ENCODE assay signal across 8 cellular contexts in genomic region chr20:58651823-58652605, GRCh38. TPM values are rescaled to one million over a fixed set of nuclear protein-coding genes. Genes with fewer than 3 reads are reported as not detected.
DNase-seq lines count a peak whose midpoint lies in the region; ATAC-seq, FAIRE-seq and TF ChIP-seq lines count a peak whose summit lies in the region.

No MANE protein-coding gene starts in this region.

- H3K27ac ChIP-seq in HepG2 (ENCODE audit: extremely low read length, insufficient read depth, low read length) = peak overlapping the region; percentile 79

- peak overlapping the region; percentile 99 for H3K4me3 Mint-ChIP-seq in activated CD4-positive, alpha-beta memory T cell treated with anti-CD3 and anti-CD28 coated beads for 36 hours

- peak overlapping the region; percentile 91 for H3K4me2 ChIP-seq in HepG2 (ENCODE audit: low read depth, low read length)

- H3K9me3 ChIP-seq in HepG2 (ENCODE audit: low read length) = no peaks in the 10 kb centered on the region

- peak; percentile 42 to 62; a peak in 2 of 4 replicates for TF ChIP-seq POLR2A in HepG2 (IDR thresholded peaks at IDR 0.05; ENCODE audit: insufficient read depth in 1 of 2, low read depth in 2 of 2, low read length in 2 of 2)

- peaks cover 26% of the 10 kb centered on the region for H4K20me1 ChIP-seq in HepG2 (ENCODE audit: insufficient read depth, low read length)

- peak; percentile 41 to 47 for DNase-seq in NCI-H2081 (lab: John Stamatoyannopoulos, UW)
- DNase-seq in NCI-H2081 treated with DMSO at 0.1 percent for 48 hours (lab: John Stamatoyannopoulos, UW) = no peak
- DNase-seq in NCI-H460 (ENCODE audit: extremely low read depth, low read depth) = peak; percentile 33
- peak; percentile 81 for DNase-seq in activated CD4-positive, alpha-beta memory T cell treated with anti-CD3 and anti-CD28 coated beads for 36 hours
- peak; percentile 74 for DNase-seq in ecto neural progenitor cell (ENCODE audit: low spot score)
- peak; percentile 54 for DNase-seq in HepG2 (ENCODE audit: low spot score)
- peak in 2 of 3 experiments; percentile 30 to 45 for DNase-seq in stimulated activated CD4-positive, alpha-beta T cell treated with anti-CD3 and anti-CD28 coated beads, TNF-alpha, amount 100 ng/mL, for 24 hours (ENCODE audit: low read depth in 3 of 3)

- peak overlapping the region; percentile 96 for H3K9ac ChIP-seq in HepG2 (ENCODE audit: insufficient read depth, low read depth, low read length)

- peak overlapping the region; percentile 87 to 98 (median 95) for H3K4me3 ChIP-seq in HepG2 (replicated peaks in 1 of 3; ENCODE audit: insufficient read depth in 1 of 3, low read depth in 2 of 3, low read length in 3 of 3)

- peaks cover 60% of the 10 kb centered on the region for H3K79me2 ChIP-seq in HepG2 (ENCODE audit: insufficient read depth, low read length)

- peaks cover 27% of the 10 kb centered on the region for H3K4me1 Mint-ChIP-seq in activated CD4-positive, alpha-beta memory T cell treated with anti-CD3 and anti-CD28 coated beads for 36 hours (ENCODE audit: low read depth)

- in situ Hi-C loops in HepG2 (cut with HindIII; ENCODE audit: extremely low pct_ligation_motif_present, low pct_unique_long_range_greater_than_20kb) = loop anchor here (10.0 kb wide), 1 partner anchor 407 kb away; no protein-coding TSS in a partner anchor

- under 1% methylated on average over 37 of the region's 37 CpGs for WGBS in HepG2 (ENCODE audit: low lambda C conversion rate)

- no peak for FAIRE-seq in HepG2 (lab: Jason Lieb, UNC)

- no peak overlapping the region for H2AFZ ChIP-seq in HepG2 (ENCODE audit: low read length)

- TF ChIP-seq EP300 in HepG2 (IDR thresholded peaks at IDR 0.05; ENCODE audit: low read depth in 2 of 2, low read length in 2 of 2) = no peak
- no peak for TF ChIP-seq EP300 in HepG2 (CRISPR knock-in tag; IDR thresholded peaks at IDR 0.05; ENCODE audit: borderline replicate concordance)

- H3K27me3 Mint-ChIP-seq in activated CD4-positive, alpha-beta memory T cell treated with anti-CD3 and anti-CD28 coated beads for 36 hours = no peaks in the 10 kb centered on the region

- peak overlapping the region; percentile 100 for H3K27ac Mint-ChIP-seq in activated CD4-positive, alpha-beta memory T cell treated with anti-CD3 and anti-CD28 coated beads for 36 hours

- ATAC-seq in HG02852 (IDR thresholded peaks at IDR 0.05; ENCODE audit: unreplicated experiment) (peak; percentile 35), HepG2 (peak; percentile 61)

- no peak for TF ChIP-seq RAD21 in HepG2 (CRISPR knock-in tag; IDR thresholded peaks at IDR 0.05)

- H3K27me3 ChIP-seq in HepG2 (ENCODE audit: control insufficient read depth in 1 of 2, insufficient read depth in 2 of 2, low read length in 2 of 2) = peaks cover 0 to 2% of the 10 kb centered on the region in 2 experiments; a peak in 1 of 5 replicates

- intact Hi-C loops in activated CD4-positive, alpha-beta memory T cell treated with anti-CD3 and anti-CD28 coated beads for 36 hours (cut with micrococcal nuclease) = loop anchor here (1.0 to 10.0 kb wide), 13 partner anchors 8 to 1027 kb away; partner anchors contain the start of genes ATP5F1E, GNAS, GNAS-AS1 and NELFCD
- intact Hi-C loops in HepG2 (cut with micrococcal nuclease; ENCODE audit: unreplicated experiment) = loop anchor here (2.0 to 10.0 kb wide), 2 partner anchors 243 to 415 kb away; no protein-coding TSS in a partner anchor

- peaks cover 3 to 5% of the 10 kb centered on the region in 2 experiments; a peak in 4 of 5 replicates for H3K36me3 ChIP-seq in HepG2 (replicated peaks in 1 of 2; ENCODE audit: control insufficient read depth in 1 of 2, insufficient read depth in 2 of 2, low read length in 2 of 2)

- H3K4me1 ChIP-seq in HepG2 (ENCODE audit: insufficient read depth, low read length) = peaks cover 59% of the 10 kb centered on the region

- BruUV-seq in HepG2 (replicated peaks; lab: Mats Ljungman, UMichigan) = TSS peak; percentile 95

- CTCF ChIA-PET in activated CD4-positive, alpha-beta memory T cell treated with anti-CD3 and anti-CD28 coated beads for 36 hours (lab: Charles Lee) = interaction anchor here (0.6 to 2.7 kb wide), 12 partner anchors 8 to 1272 kb away, joined by 3 to 37 read pairs (median 4); partner anchors contain the start of genes ATP5F1E, NPEPL1 and VAPB
- CTCF ChIA-PET in HepG2 (lab: Yijun Ruan, JAX; ENCODE audit: low intra/inter-chr PET ratio, low total read pairs) = no interaction called here

- H3K9me3 Mint-ChIP-seq in activated CD4-positive, alpha-beta memory T cell treated with anti-CD3 and anti-CD28 coated beads for 36 hours = no peaks in the 10 kb centered on the region

- peaks cover 21% of the 10 kb centered on the region for H3K36me3 Mint-ChIP-seq in activated CD4-positive, alpha-beta memory T cell treated with anti-CD3 and anti-CD28 coated beads for 36 hours

- no peak for TF ChIP-seq CTCF in HepG2 (CRISPR knock-in tag; IDR thresholded peaks at IDR 0.05)

- POLR2A ChIA-PET in activated CD4-positive, alpha-beta memory T cell treated with anti-CD3 and anti-CD28 coated beads for 36 hours (lab: Charles Lee) = interaction anchor here (0.7 to 3.4 kb wide), 17 partner anchors 8 to 942 kb away, joined by 3 to 32 read pairs (median 4); partner anchors contain the start of genes NPEPL1, PMEPA1 and VAPB
- POLR2A ChIA-PET in HepG2 (lab: Yijun Ruan, JAX) = interaction anchor here (0.6 to 1.9 kb wide), 11 partner anchors 7 to 342 kb away, joined by 3 to 15 read pairs (median 5); partner anchors contain the start of genes RAB22A and VAPB

TF ChIP-seq in HepG2, 621 proteins besides CTCF, POLR2A, EP300 and RAD21 (continues in another document):
- TF ChIP-seq HMGA1 (CRISPR knock-in tag; conservative IDR thresholded peaks at IDR 0.05) = no peak

RNA-seq across cellular contexts. Expression of gene STX16, which starts 0.9 kb away (rescaled TPM):
- 20.5 and 24.3 TPM in 2 replicates for total RNA-seq in NCI-H460 (2014; rRNA removed; shearing (Covaris generic))
- polyA plus RNA-seq in NCI-H460 (2014; cell fraction: nucleus; rRNA removed) = 22.8 and 31.3 TPM in 2 replicates
- total RNA-seq in activated CD4-positive, alpha-beta memory T cell treated with anti-CD3 and anti-CD28 coated beads for 36 hours = 100 to 1,000 TPM in 1 of 2 experiments, 10 to 100 TPM in 1; 88.7 to 104 TPM
- 28.0 and 40.5 TPM in 2 replicates for total RNA-seq in HepG2 (2016; rRNA removed; fragmentation: Illumina TruSeq; extraction: Trizol)
- total RNA-seq in HepG2 (2016; cell fraction: cytosol; rRNA removed; fragmentation: Illumina TruSeq; extraction: Trizol; ENCODE audit: low read depth) = 42.2 and 47.4 TPM in 2 replicates
- 26.0 and 32.7 TPM in 2 replicates for total RNA-seq in HepG2 (2016; cell fraction: insoluble cytoplasmic fraction; rRNA removed; fragmentation: Illumina TruSeq; extraction: Trizol)
- 41.8 and 44.6 TPM in 2 replicates for total RNA-seq in HepG2 (2016; cell fraction: membrane; rRNA removed; fragmentation: Illumina TruSeq; extraction: Trizol)
- 52.2 and 59.0 TPM in 2 replicates for total RNA-seq in HepG2 (2016; cell fraction: nucleus; rRNA removed; fragmentation: Illumina TruSeq; extraction: Trizol)
- polyA plus RNA-seq in HepG2 (2011; rRNA removed) = 72.7 and 79.2 TPM in 2 replicates
- 37.3 and 55.0 TPM in 2 replicates for polyA plus RNA-seq in HepG2 (2011; cell fraction: cytosol; rRNA removed)
- polyA plus RNA-seq in HepG2 (2011; cell fraction: nucleus; rRNA removed) = 168 and 204 TPM in 2 replicates
- 88.7 and 102 TPM in 2 replicates for polyA plus RNA-seq in HepG2 (2012)
- polyA plus RNA-seq in HepG2 (2016; cell fraction: cytosol; fragmentation: Illumina TruSeq; extraction: Trizol; ENCODE audit: low read depth) = 6.6 and 6.7 TPM in 2 replicates
- polyA plus RNA-seq in HepG2 (2016; cell fraction: insoluble cytoplasmic fraction; fragmentation: Illumina TruSeq; extraction: Trizol; ENCODE audit: low read depth) = 48.8 and 56.0 TPM in 2 replicates
- polyA plus RNA-seq in HepG2 (2016; cell fraction: membrane; fragmentation: Illumina TruSeq; extraction: Trizol; ENCODE audit: low read depth) = 27.8 and 29.3 TPM in 2 replicates
- 245 and 266 TPM in 2 replicates for polyA plus RNA-seq in HepG2 (2016; cell fraction: nucleus; fragmentation: Illumina TruSeq; extraction: Trizol; ENCODE audit: insufficient read depth, low read depth)
- polyA minus RNA-seq in HepG2 (2011; rRNA and poly(A)+ RNA removed; ENCODE audit: low replicate concordance) = 15.4 and 22.9 TPM in 2 replicates
- 18.4 and 26.0 TPM in 2 replicates for polyA minus RNA-seq in HepG2 (2011; cell fraction: cytosol; rRNA and poly(A)+ RNA removed)
- 99.9 and 121 TPM in 2 replicates for polyA minus RNA-seq in HepG2 (2011; cell fraction: nucleus; rRNA and poly(A)+ RNA removed)

RNA-seq across cellular contexts. Expression of gene NPEPL1, which starts 40.6 kb away (rescaled TPM):
- 17.7 and 20.9 TPM in 2 replicates for total RNA-seq in NCI-H460 (2014; rRNA removed; shearing (Covaris generic))
- 129 and 157 TPM in 2 replicates for polyA plus RNA-seq in NCI-H460 (2014; cell fraction: nucleus; rRNA removed)
- 10 to 100 TPM; 17.8 to 18.8 TPM for total RNA-seq in activated CD4-positive, alpha-beta memory T cell treated with anti-CD3 and anti-CD28 coated beads for 36 hours
- total RNA-seq in HepG2 (2016; rRNA removed; fragmentation: Illumina TruSeq; extraction: Trizol) = 0.60 and 4.1 TPM in 2 replicates
- 3.0 and 3.1 TPM in 2 replicates for total RNA-seq in HepG2 (2016; cell fraction: cytosol; rRNA removed; fragmentation: Illumina TruSeq; extraction: Trizol; ENCODE audit: low read depth)
- 0.30 and 4.3 TPM in 2 replicates for total RNA-seq in HepG2 (2016; cell fraction: insoluble cytoplasmic fraction; rRNA removed; fragmentation: Illumina TruSeq; extraction: Trizol)
- 0.96 and 1.0 TPM in 2 replicates for total RNA-seq in HepG2 (2016; cell fraction: membrane; rRNA removed; fragmentation: Illumina TruSeq; extraction: Trizol)
- total RNA-seq in HepG2 (2016; cell fraction: nucleus; rRNA removed; fragmentation: Illumina TruSeq; extraction: Trizol) = 8.0 and 8.6 TPM in 2 replicates
- 7.5 and 9.9 TPM in 2 replicates for polyA plus RNA-seq in HepG2 (2011; rRNA removed)
- 1.3 and 1.9 TPM in 2 replicates for polyA plus RNA-seq in HepG2 (2011; cell fraction: cytosol; rRNA removed)
- 184 and 219 TPM in 2 replicates for polyA plus RNA-seq in HepG2 (2011; cell fraction: nucleus; rRNA removed)
- 16.9 and 23.0 TPM in 2 replicates for polyA plus RNA-seq in HepG2 (2012)
- 0.41 and 0.51 TPM in 2 replicates for polyA plus RNA-seq in HepG2 (2016; cell fraction: cytosol; fragmentation: Illumina TruSeq; extraction: Trizol; ENCODE audit: low read depth)
- 0.69 and 1.4 TPM in 2 replicates for polyA plus RNA-seq in HepG2 (2016; cell fraction: insoluble cytoplasmic fraction; fragmentation: Illumina TruSeq; extraction: Trizol; ENCODE audit: low read depth)
- 0.55 and 0.71 TPM in 2 replicates for polyA plus RNA-seq in HepG2 (2016; cell fraction: membrane; fragmentation: Illumina TruSeq; extraction: Trizol; ENCODE audit: low read depth)
- polyA plus RNA-seq in HepG2 (2016; cell fraction: nucleus; fragmentation: Illumina TruSeq; extraction: Trizol; ENCODE audit: insufficient read depth, low read depth) = 49.5 and 52.8 TPM in 2 replicates
- 8.5 and 18.0 TPM in 2 replicates for polyA minus RNA-seq in HepG2 (2011; rRNA and poly(A)+ RNA removed; ENCODE audit: low replicate concordance)
- 0.49 and 0.88 TPM in 2 replicates for polyA minus RNA-seq in HepG2 (2011; cell fraction: cytosol; rRNA and poly(A)+ RNA removed)
- polyA minus RNA-seq in HepG2 (2011; cell fraction: nucleus; rRNA and poly(A)+ RNA removed) = 24.2 and 30.1 TPM in 2 replicates
